In the genomic region with DNA sequence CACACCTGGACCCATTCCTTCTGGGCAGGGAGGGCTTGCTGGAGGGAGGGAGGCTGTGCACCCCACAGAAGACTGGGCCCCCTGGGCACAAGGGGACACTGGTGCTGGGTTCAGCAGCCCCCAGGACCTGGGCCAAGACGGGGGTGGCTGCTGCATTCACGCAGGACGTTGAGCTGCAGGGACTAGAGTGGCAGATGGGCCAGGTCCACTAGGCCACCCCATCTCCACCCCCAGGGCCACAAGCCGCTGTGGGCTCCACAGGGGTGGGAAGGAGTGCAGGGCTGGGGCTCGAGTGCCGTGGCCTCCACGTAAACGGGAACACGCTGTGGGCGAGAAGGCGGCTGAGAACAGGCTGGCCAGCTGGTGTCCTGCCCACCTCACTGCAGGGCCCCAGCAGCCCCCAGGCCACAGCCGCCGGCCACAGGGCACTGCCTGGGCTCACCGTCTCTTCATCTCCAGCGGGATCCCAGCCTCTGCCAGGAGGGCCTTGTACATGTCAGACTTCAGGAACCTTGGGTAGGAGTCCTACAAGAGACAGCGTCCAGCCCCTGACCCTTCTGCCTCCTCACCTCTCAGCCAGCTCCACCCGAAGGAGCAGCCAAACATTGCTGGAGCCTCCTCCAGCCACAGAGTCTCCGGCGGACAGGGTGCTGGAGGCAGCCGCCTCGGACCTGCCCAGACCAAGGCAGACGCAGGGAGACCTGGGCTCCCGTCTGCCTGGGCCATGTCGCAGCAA, we compare ENCODE assay signal across 20 cellular contexts. TPM values are rescaled to one million over a fixed set of nuclear protein-coding genes. Genes with fewer than 3 reads are reported as not detected.
DNase-seq lines count a peak whose midpoint lies in the region; ATAC-seq, FAIRE-seq and TF ChIP-seq lines count a peak whose summit lies in the region.
"Had no signal": no experiment of that assay in that cellular context is flagged by ENCODE, and none has a peak within 500 bp of the region (broad histone marks: within the 10 kb centered on the region; RNA-seq: fewer than 3 reads in every experiment).

No MANE protein-coding gene starts in this region.

- TF ChIP-seq EP300 in HepG2 (IDR thresholded peaks at IDR 0.05; ENCODE audit: low read depth in 2 of 2, low read length in 2 of 2) (no peak), HepG2 (CRISPR knock-in tag; IDR thresholded peaks at IDR 0.05; ENCODE audit: borderline replicate concordance) (no peak)

- TF ChIP-seq POLR2A in HepG2 (IDR thresholded peaks at IDR 0.05; ENCODE audit: insufficient read depth in 1 of 2, low read depth in 2 of 2, low read length in 2 of 2), result no peak
- TF ChIP-seq POLR2A in right lobe of liver (IDR thresholded peaks at IDR 0.05), result no peak

- CTCF ChIA-PET in HepG2 (lab: Yijun Ruan, JAX; ENCODE audit: low intra/inter-chr PET ratio, low total read pairs), result no interaction called here

- no peak overlapping the region for H3K27ac ChIP-seq in HepG2 (ENCODE audit: extremely low read length, insufficient read depth, low read length)
- no peak overlapping the region for H3K27ac ChIP-seq in right lobe of liver
- H3K27ac ChIP-seq: A549 had no signal

- H3K27me3 ChIP-seq in HepG2 (ENCODE audit: control insufficient read depth in 1 of 2, insufficient read depth in 2 of 2, low read length in 2 of 2) (peaks cover 21 to 56% of the 10 kb centered on the region in 2 experiments; a peak in 4 of 5 replicates), right lobe of liver (peaks cover 0 to under 1% of the 10 kb centered on the region in 2 donors)

- no peak overlapping the region for H3K9ac ChIP-seq in HepG2 (ENCODE audit: insufficient read depth, low read depth, low read length)
- H3K9ac ChIP-seq: SK-N-SH had no signal

- WGBS in HepG2 (ENCODE audit: low lambda C conversion rate), result 26% methylated on average over 6 of the region's 24 CpGs
- WGBS in right lobe of liver (ENCODE audit: insufficient coverage, low coverage, low lambda C conversion rate, missing lambda C conversion rate), result 40% methylated on average over 3 of the region's 24 CpGs

- H3K79me2 ChIP-seq in HepG2 (ENCODE audit: insufficient read depth, low read length), result no peaks in the 10 kb centered on the region

- no peak for TF ChIP-seq RAD21 in HepG2 (CRISPR knock-in tag; IDR thresholded peaks at IDR 0.05)

- ATAC-seq in HepG2 (peak; percentile 5), right lobe of liver (no peak), GM19023 (IDR thresholded peaks at IDR 0.05; ENCODE audit: unreplicated experiment) (no peak)
- ATAC-seq: A549, GM12878 had no signal

- no peak for FAIRE-seq in HepG2 (lab: Jason Lieb, UNC)
- FAIRE-seq: A549, GM12878 had no signal

- in situ Hi-C loops in HepG2 (cut with HindIII; ENCODE audit: extremely low pct_ligation_motif_present, low pct_unique_long_range_greater_than_20kb), result no loop called here

- peaks cover 37% of the 10 kb centered on the region for H3K4me1 ChIP-seq in HepG2 (ENCODE audit: insufficient read depth, low read length)
- H3K4me1 ChIP-seq in right lobe of liver, result no peaks in the 10 kb centered on the region

- H3K4me2 ChIP-seq in HepG2 (ENCODE audit: low read depth, low read length), result peak overlapping the region; percentile 73
- H3K4me2 ChIP-seq: A549, SK-N-SH had no signal

- H3K36me3 ChIP-seq in HepG2 (replicated peaks in 1 of 2; ENCODE audit: control insufficient read depth in 1 of 2, insufficient read depth in 2 of 2, low read length in 2 of 2) (no peaks in the 10 kb centered on the region), right lobe of liver (no peaks in the 10 kb centered on the region)

- H3K9me3 ChIP-seq in HepG2 (ENCODE audit: low read length) (no peaks in the 10 kb centered on the region), right lobe of liver (no peaks in the 10 kb centered on the region)
- H3K9me3 ChIP-seq: A549, SK-N-SH had no signal

- no peaks in the 10 kb centered on the region for H4K20me1 ChIP-seq in HepG2 (ENCODE audit: insufficient read depth, low read length)

- BruUV-seq in HepG2 (replicated peaks; lab: Mats Ljungman, UMichigan), result no TSS peak

- no peak for DNase-seq in HepG2 (ENCODE audit: low spot score)
- no peak for DNase-seq in right lobe of liver
- peak; percentile 52 for DNase-seq in islet precursor cell
- DNase-seq in activated effector memory CD4-positive, alpha-beta T cell treated with Interleukin-2 at 50 U/mL for 16 hours, result no peak
- DNase-seq in NCI-H510A treated with DMSO at 0.1 percent for 48 hours (lab: John Stamatoyannopoulos, UW), result no peak
- DNase-seq: GF-D8, GOT3, NCI-H1105, NCI-H1694, NCI-H2081 treated with DMSO at 0.1 percent for 48 hours, NCI-H82, OCI-M1, SHP77 treated with DMSO at 0.1 percent for 48 hours, SK-N-SH had no signal

- peak overlapping the region in 1 of 3 experiments; percentile 44; a peak in 1 of 6 replicates for H3K4me3 ChIP-seq in HepG2 (replicated peaks in 1 of 3; ENCODE audit: insufficient read depth in 1 of 3, low read depth in 2 of 3, low read length in 3 of 3)
- H3K4me3 ChIP-seq in right lobe of liver, result no peak overlapping the region
- H3K4me3 ChIP-seq: A549, GM12878 had no signal

- H2AFZ ChIP-seq in HepG2 (ENCODE audit: low read length), result no peak overlapping the region

- TF ChIP-seq CTCF in HepG2 (CRISPR knock-in tag; IDR thresholded peaks at IDR 0.05) (no peak), right lobe of liver (IDR thresholded peaks at IDR 0.05) (no peak)

- intact Hi-C loops in HepG2 (cut with micrococcal nuclease; ENCODE audit: unreplicated experiment) (no loop called here), right lobe of liver (cut with DNase I) (no loop called here)

- POLR2A ChIA-PET in HepG2 (lab: Yijun Ruan, JAX), result interaction anchor here (0.5 kb wide), 1 partner anchor 84 kb away, joined by 3 read pairs; a partner anchor contains a TSS

RNA-seq across cellular contexts. Expression of a gene that starts 6.5 kb away (rescaled TPM):
- total RNA-seq in HepG2 (2016; rRNA removed; fragmentation: Illumina TruSeq; extraction: Trizol) (not detected in 2 replicates), right lobe of liver (1 to 10 TPM in 1 of 6 experiments, under 1 TPM in 5; 0.37 to 1.3 (median 0.80) TPM)
- not detected in 2 replicates for total RNA-seq in HepG2 (2016; cell fraction: cytosol; rRNA removed; fragmentation: Illumina TruSeq; extraction: Trizol; ENCODE audit: low read depth)
- not detected in 2 replicates for total RNA-seq in HepG2 (2016; cell fraction: insoluble cytoplasmic fraction; rRNA removed; fragmentation: Illumina TruSeq; extraction: Trizol)
- total RNA-seq in HepG2 (2016; cell fraction: membrane; rRNA removed; fragmentation: Illumina TruSeq; extraction: Trizol), result not detected in 2 replicates
- total RNA-seq in HepG2 (2016; cell fraction: nucleus; rRNA removed; fragmentation: Illumina TruSeq; extraction: Trizol), result not detected in 2 replicates
- 0.11 and 0.24 TPM in 2 replicates for polyA plus RNA-seq in HepG2 (2011; rRNA removed)
- polyA plus RNA-seq in HepG2 (2011; cell fraction: cytosol; rRNA removed), result 0.03 TPM in 2 replicates
- 3.2 and 3.4 TPM in 2 replicates for polyA plus RNA-seq in HepG2 (2011; cell fraction: nucleus; rRNA removed)
- 0.09 TPM in 2 replicates for polyA plus RNA-seq in HepG2 (2012)
- not detected in 2 replicates for polyA plus RNA-seq in HepG2 (2016; cell fraction: cytosol; fragmentation: Illumina TruSeq; extraction: Trizol; ENCODE audit: low read depth)
- polyA plus RNA-seq in HepG2 (2016; cell fraction: insoluble cytoplasmic fraction; fragmentation: Illumina TruSeq; extraction: Trizol; ENCODE audit: low read depth), result not detected in 2 replicates
- not detected in 2 replicates for polyA plus RNA-seq in HepG2 (2016; cell fraction: membrane; fragmentation: Illumina TruSeq; extraction: Trizol; ENCODE audit: low read depth)
- not detected in 2 replicates for polyA plus RNA-seq in HepG2 (2016; cell fraction: nucleus; fragmentation: Illumina TruSeq; extraction: Trizol; ENCODE audit: insufficient read depth, low read depth)
- not detected in 2 replicates for polyA minus RNA-seq in HepG2 (2011; rRNA and poly(A)+ RNA removed; ENCODE audit: low replicate concordance)
- not detected in 2 replicates for polyA minus RNA-seq in HepG2 (2011; cell fraction: cytosol; rRNA and poly(A)+ RNA removed)
- polyA minus RNA-seq in HepG2 (2011; cell fraction: nucleus; rRNA and poly(A)+ RNA removed), result 0.25 and 0.26 TPM in 2 replicates
- total RNA-seq: GM12878, RPMI7951 had no signal
- polyA plus RNA-seq: CD4-positive, alpha-beta memory T cell had no signal

RNA-seq across cellular contexts. Expression of a gene that starts 11.2 kb away (rescaled TPM):
- total RNA-seq in HepG2 (2016; rRNA removed; fragmentation: Illumina TruSeq; extraction: Trizol), result 0.24 TPM in 1 of 2 replicates, not detected in the other
- 0.26 and 0.61 TPM in 2 replicates for total RNA-seq in HepG2 (2016; cell fraction: cytosol; rRNA removed; fragmentation: Illumina TruSeq; extraction: Trizol; ENCODE audit: low read depth)
- total RNA-seq in HepG2 (2016; cell fraction: insoluble cytoplasmic fraction; rRNA removed; fragmentation: Illumina TruSeq; extraction: Trizol), result 0.11 TPM in 1 of 2 replicates, not detected in the other
- total RNA-seq in HepG2 (2016; cell fraction: membrane; rRNA removed; fragmentation: Illumina TruSeq; extraction: Trizol), result 0.21 and 0.31 TPM in 2 replicates
- not detected in 2 replicates for total RNA-seq in HepG2 (2016; cell fraction: nucleus; rRNA removed; fragmentation: Illumina TruSeq; extraction: Trizol)
- 0.48 and 0.63 TPM in 2 replicates for polyA plus RNA-seq in HepG2 (2011; rRNA removed)
- 0.33 and 0.58 TPM in 2 replicates for polyA plus RNA-seq in HepG2 (2011; cell fraction: cytosol; rRNA removed)
- polyA plus RNA-seq in HepG2 (2011; cell fraction: nucleus; rRNA removed), result 3.2 and 3.7 TPM in 2 replicates
- polyA plus RNA-seq in HepG2 (2012), result 0.17 and 0.36 TPM in 2 replicates
- polyA plus RNA-seq in HepG2 (2016; cell fraction: cytosol; fragmentation: Illumina TruSeq; extraction: Trizol; ENCODE audit: low read depth), result 0.16 TPM in 1 of 2 replicates, not detected in the other
- not detected in 2 replicates for polyA plus RNA-seq in HepG2 (2016; cell fraction: insoluble cytoplasmic fraction; fragmentation: Illumina TruSeq; extraction: Trizol; ENCODE audit: low read depth)
- polyA plus RNA-seq in HepG2 (2016; cell fraction: membrane; fragmentation: Illumina TruSeq; extraction: Trizol; ENCODE audit: low read depth), result not detected in 2 replicates
- not detected in 2 replicates for polyA plus RNA-seq in HepG2 (2016; cell fraction: nucleus; fragmentation: Illumina TruSeq; extraction: Trizol; ENCODE audit: insufficient read depth, low read depth)
- not detected in 2 replicates for polyA minus RNA-seq in HepG2 (2011; rRNA and poly(A)+ RNA removed; ENCODE audit: low replicate concordance)
- polyA minus RNA-seq in HepG2 (2011; cell fraction: cytosol; rRNA and poly(A)+ RNA removed), result not detected in 2 replicates
- polyA minus RNA-seq in HepG2 (2011; cell fraction: nucleus; rRNA and poly(A)+ RNA removed), result 0.50 TPM in 1 of 2 replicates, not detected in the other
- not detected for total RNA-seq in right lobe of liver
- total RNA-seq: GM12878, RPMI7951 had no signal
- polyA plus RNA-seq: CD4-positive, alpha-beta memory T cell; GM12878 had no signal

RNA-seq across cellular contexts. Expression of a gene that starts 13.7 kb away (rescaled TPM):
- total RNA-seq in HepG2 (2016; rRNA removed; fragmentation: Illumina TruSeq; extraction: Trizol), result 0.35 and 0.60 TPM in 2 replicates
- total RNA-seq in HepG2 (2016; cell fraction: cytosol; rRNA removed; fragmentation: Illumina TruSeq; extraction: Trizol; ENCODE audit: low read depth), result not detected in 2 replicates
- total RNA-seq in HepG2 (2016; cell fraction: insoluble cytoplasmic fraction; rRNA removed; fragmentation: Illumina TruSeq; extraction: Trizol), result 0.50 TPM in 1 of 2 replicates, not detected in the other
- total RNA-seq in HepG2 (2016; cell fraction: membrane; rRNA removed; fragmentation: Illumina TruSeq; extraction: Trizol), result not detected in 2 replicates
- total RNA-seq in HepG2 (2016; cell fraction: nucleus; rRNA removed; fragmentation: Illumina TruSeq; extraction: Trizol), result 0.81 and 1.0 TPM in 2 replicates
- polyA plus RNA-seq in HepG2 (2011; rRNA removed), result 1.9 and 2.9 TPM in 2 replicates
- 1.2 and 1.4 TPM in 2 replicates for polyA plus RNA-seq in HepG2 (2011; cell fraction: cytosol; rRNA removed)
- polyA plus RNA-seq in HepG2 (2011; cell fraction: nucleus; rRNA removed), result 10.2 and 14.0 TPM in 2 replicates
- 0.63 and 1.1 TPM in 2 replicates for polyA plus RNA-seq in HepG2 (2012)
- polyA plus RNA-seq in HepG2 (2016; cell fraction: cytosol; fragmentation: Illumina TruSeq; extraction: Trizol; ENCODE audit: low read depth), result not detected in 2 replicates
- not detected in 2 replicates for polyA plus RNA-seq in HepG2 (2016; cell fraction: insoluble cytoplasmic fraction; fragmentation: Illumina TruSeq; extraction: Trizol; ENCODE audit: low read depth)
- not detected in 2 replicates for polyA plus RNA-seq in HepG2 (2016; cell fraction: membrane; fragmentation: Illumina TruSeq; extraction: Trizol; ENCODE audit: low read depth)
- 1.8 and 2.1 TPM in 2 replicates for polyA plus RNA-seq in HepG2 (2016; cell fraction: nucleus; fragmentation: Illumina TruSeq; extraction: Trizol; ENCODE audit: insufficient read depth, low read depth)
- 1.3 TPM in 1 of 2 replicates, not detected in the other for polyA minus RNA-seq in HepG2 (2011; rRNA and poly(A)+ RNA removed; ENCODE audit: low replicate concordance)
- polyA minus RNA-seq in HepG2 (2011; cell fraction: cytosol; rRNA and poly(A)+ RNA removed), result not detected in 2 replicates
- polyA minus RNA-seq in HepG2 (2011; cell fraction: nucleus; rRNA and poly(A)+ RNA removed), result 0.99 TPM in 1 of 2 replicates, not detected in the other
- not detected for total RNA-seq in right lobe of liver
- total RNA-seq: CD4-positive, alpha-beta memory T cell had no signal
- polyA plus RNA-seq: BJ; CD4-positive, alpha-beta memory T cell had no signal

RNA-seq across cellular contexts. Expression of a gene that starts 34.6 kb away (rescaled TPM):
- total RNA-seq in HepG2 (2016; rRNA removed; fragmentation: Illumina TruSeq; extraction: Trizol), result 15.5 and 29.2 TPM in 2 replicates
- 11.6 and 13.4 TPM in 2 replicates for total RNA-seq in HepG2 (2016; cell fraction: cytosol; rRNA removed; fragmentation: Illumina TruSeq; extraction: Trizol; ENCODE audit: low read depth)
- total RNA-seq in HepG2 (2016; cell fraction: insoluble cytoplasmic fraction; rRNA removed; fragmentation: Illumina TruSeq; extraction: Trizol), result 15.3 and 31.7 TPM in 2 replicates
- 31.9 and 37.8 TPM in 2 replicates for total RNA-seq in HepG2 (2016; cell fraction: membrane; rRNA removed; fragmentation: Illumina TruSeq; extraction: Trizol)
- total RNA-seq in HepG2 (2016; cell fraction: nucleus; rRNA removed; fragmentation: Illumina TruSeq; extraction: Trizol), result 27.3 and 30.0 TPM in 2 replicates
- polyA plus RNA-seq in HepG2 (2011; rRNA removed), result 34.4 and 40.2 TPM in 2 replicates
- 26.3 and 36.7 TPM in 2 replicates for polyA plus RNA-seq in HepG2 (2011; cell fraction: cytosol; rRNA removed)
- 59.9 and 63.5 TPM in 2 replicates for polyA plus RNA-seq in HepG2 (2011; cell fraction: nucleus; rRNA removed)
- polyA plus RNA-seq in HepG2 (2012), result 41.7 and 43.9 TPM in 2 replicates
- polyA plus RNA-seq in HepG2 (2016; cell fraction: cytosol; fragmentation: Illumina TruSeq; extraction: Trizol; ENCODE audit: low read depth), result 14.9 and 22.9 TPM in 2 replicates
- polyA plus RNA-seq in HepG2 (2016; cell fraction: insoluble cytoplasmic fraction; fragmentation: Illumina TruSeq; extraction: Trizol; ENCODE audit: low read depth), result 19.9 and 25.2 TPM in 2 replicates
- 32.6 and 36.0 TPM in 2 replicates for polyA plus RNA-seq in HepG2 (2016; cell fraction: membrane; fragmentation: Illumina TruSeq; extraction: Trizol; ENCODE audit: low read depth)
- polyA plus RNA-seq in HepG2 (2016; cell fraction: nucleus; fragmentation: Illumina TruSeq; extraction: Trizol; ENCODE audit: insufficient read depth, low read depth), result 60.5 and 64.6 TPM in 2 replicates
- polyA minus RNA-seq in HepG2 (2011; rRNA and poly(A)+ RNA removed; ENCODE audit: low replicate concordance), result 12.9 and 44.2 TPM in 2 replicates
- polyA minus RNA-seq in HepG2 (2011; cell fraction: cytosol; rRNA and poly(A)+ RNA removed), result 18.8 and 24.3 TPM in 2 replicates
- 14.2 and 16.0 TPM in 2 replicates for polyA minus RNA-seq in HepG2 (2011; cell fraction: nucleus; rRNA and poly(A)+ RNA removed)
- 10 to 100 TPM; 31.7 to 64.8 (median 41.9) TPM for total RNA-seq in right lobe of liver

RNA-seq across cellular contexts. Expression of a gene that starts 40.0 kb away (rescaled TPM):
- total RNA-seq in HepG2 (2016; rRNA removed; fragmentation: Illumina TruSeq; extraction: Trizol), result 37.3 and 56.9 TPM in 2 replicates
- 25.5 and 29.1 TPM in 2 replicates for total RNA-seq in HepG2 (2016; cell fraction: cytosol; rRNA removed; fragmentation: Illumina TruSeq; extraction: Trizol; ENCODE audit: low read depth)
- total RNA-seq in HepG2 (2016; cell fraction: insoluble cytoplasmic fraction; rRNA removed; fragmentation: Illumina TruSeq; extraction: Trizol), result 43.9 and 57.2 TPM in 2 replicates
- 16.2 and 21.8 TPM in 2 replicates for total RNA-seq in HepG2 (2016; cell fraction: membrane; rRNA removed; fragmentation: Illumina TruSeq; extraction: Trizol)
- 54.3 and 62.8 TPM in 2 replicates for total RNA-seq in HepG2 (2016; cell fraction: nucleus; rRNA removed; fragmentation: Illumina TruSeq; extraction: Trizol)
- polyA plus RNA-seq in HepG2 (2011; rRNA removed), result 48.7 and 49.0 TPM in 2 replicates
- 15.2 and 20.9 TPM in 2 replicates for polyA plus RNA-seq in HepG2 (2011; cell fraction: cytosol; rRNA removed)
- polyA plus RNA-seq in HepG2 (2011; cell fraction: nucleus; rRNA removed), result 310 and 328 TPM in 2 replicates
- polyA plus RNA-seq in HepG2 (2012), result 47.0 and 48.8 TPM in 2 replicates
- 11.6 and 12.4 TPM in 2 replicates for polyA plus RNA-seq in HepG2 (2016; cell fraction: cytosol; fragmentation: Illumina TruSeq; extraction: Trizol; ENCODE audit: low read depth)
- 45.6 and 50.0 TPM in 2 replicates for polyA plus RNA-seq in HepG2 (2016; cell fraction: insoluble cytoplasmic fraction; fragmentation: Illumina TruSeq; extraction: Trizol; ENCODE audit: low read depth)
- polyA plus RNA-seq in HepG2 (2016; cell fraction: membrane; fragmentation: Illumina TruSeq; extraction: Trizol; ENCODE audit: low read depth), result 10.2 and 11.6 TPM in 2 replicates
- polyA plus RNA-seq in HepG2 (2016; cell fraction: nucleus; fragmentation: Illumina TruSeq; extraction: Trizol; ENCODE audit: insufficient read depth, low read depth), result 113 and 119 TPM in 2 replicates
- 17.1 and 19.6 TPM in 2 replicates for polyA minus RNA-seq in HepG2 (2011; rRNA and poly(A)+ RNA removed; ENCODE audit: low replicate concordance)
- polyA minus RNA-seq in HepG2 (2011; cell fraction: cytosol; rRNA and poly(A)+ RNA removed), result 6.7 and 10.6 TPM in 2 replicates
- 142 and 151 TPM in 2 replicates for polyA minus RNA-seq in HepG2 (2011; cell fraction: nucleus; rRNA and poly(A)+ RNA removed)
- total RNA-seq in right lobe of liver, result 10 to 100 TPM; 18.9 to 30.2 (median 20.4) TPM
